Comparison of ENCODE assay signal across 8 cellular contexts in the genomic region with DNA sequence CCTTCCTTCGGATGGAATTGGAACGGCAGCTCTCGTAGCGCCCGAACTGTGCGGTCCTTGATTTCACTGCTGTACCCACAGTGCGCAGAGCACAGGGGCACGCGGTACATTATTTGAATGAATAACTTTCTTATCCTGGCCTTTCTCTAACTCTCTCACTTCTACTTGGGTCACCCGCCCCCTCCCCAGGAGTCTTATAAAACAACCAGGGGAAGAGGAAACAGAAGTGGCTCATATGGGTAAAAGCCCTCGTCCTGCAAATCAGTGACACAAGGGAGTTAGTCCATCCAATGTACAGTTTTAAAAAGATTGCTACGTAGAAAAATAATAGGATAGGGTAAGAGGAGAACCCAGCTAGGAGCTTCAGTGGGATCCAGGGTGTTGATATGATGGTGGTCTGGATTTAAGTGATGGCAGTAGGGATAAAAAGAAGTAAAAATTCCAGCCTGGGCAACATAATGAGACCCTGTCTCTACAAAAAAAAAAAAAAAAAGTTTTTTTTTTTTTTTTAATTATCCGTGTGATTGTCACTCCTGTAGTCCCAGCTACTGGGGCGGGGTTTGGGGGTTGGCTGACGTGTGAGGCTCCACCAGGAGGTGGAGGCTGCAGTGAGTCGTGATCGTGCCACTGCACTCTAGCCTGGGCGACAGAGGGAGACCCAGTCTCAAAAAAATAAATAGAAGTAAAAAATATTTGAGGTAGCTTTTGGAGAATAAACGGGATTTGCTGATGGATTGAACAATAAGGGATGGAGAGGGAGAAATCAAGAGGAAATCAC. TPM values are rescaled to one million over a fixed set of nuclear protein-coding genes. Genes with fewer than 3 reads are reported as not detected.
A peak's percentile ranks its signal among the peaks of the same experiment; 100 is the strongest.
DNase-seq lines count a peak whose midpoint lies in the region; ATAC-seq and TF ChIP-seq lines count a peak whose summit lies in the region.

No MANE protein-coding gene starts in this region.

- POLR2A ChIA-PET in OCI-LY7 (lab: Charles Lee), result no interaction called here

- H3K27ac ChIP-seq in OCI-LY7 (ENCODE audit: low read depth, low read length, poor library complexity, severe bottlenecking), result no peak overlapping the region

- peaks cover 13% of the 10 kb centered on the region for H3K4me1 ChIP-seq in OCI-LY7 (ENCODE audit: insufficient read depth, low read length, poor library complexity, severe bottlenecking)
- peaks cover 11% of the 10 kb centered on the region for H3K4me1 ChIP-seq in skeletal muscle satellite cell (ENCODE audit: control insufficient read depth, insufficient read depth, low read length)

- H3K9me3 ChIP-seq in OCI-LY7 (ENCODE audit: low read length), result no peaks in the 10 kb centered on the region
- no peaks in the 10 kb centered on the region for H3K9me3 ChIP-seq in skeletal muscle satellite cell (replicated peaks; ENCODE audit: low read length)

- CTCF ChIA-PET in OCI-LY7 (lab: Charles Lee; ENCODE audit: unreplicated experiment), result no interaction called here

- intact Hi-C loops in OCI-LY7 (cut with micrococcal nuclease; ENCODE audit: unreplicated experiment), result loop anchor here (2.0 kb wide), 1 partner anchor 341 kb away; a partner anchor contains a TSS
- intact Hi-C loops in left ventricle myocardium superior (cut with micrococcal nuclease), result no loop called here

- DNase-seq in DMS53 treated with DMSO at 0.1 percent for 48 hours (lab: John Stamatoyannopoulos, UW; ENCODE audit: unreplicated experiment), result peak; percentile 54
- DNase-seq in OCI-LY7 (ENCODE audit: low spot score), result peak; percentile 47
- DNase-seq in activated gamma-delta T cell treated with anti-CD3 and anti-CD28 coated beads, Interleukin-2, amount 50 U/mL, for 16 hours (ENCODE audit: low read depth), result peak; percentile 35
- DNase-seq in left ventricle myocardium superior, result peak; percentile 62
- DNase-seq in iPS-NIHi11 (ENCODE audit: low spot score), result no peak

- TF ChIP-seq CTCF in OCI-LY7 (conservative IDR thresholded peaks at IDR 0.05; ENCODE audit: low read length), result peak; percentile 23; the same call in 1 of the 2 replicates

- H3K9ac ChIP-seq in skeletal muscle satellite cell (ENCODE audit: low read depth, low read length), result peak overlapping the region; percentile 31

- H3K79me2 ChIP-seq in OCI-LY7 (ENCODE audit: insufficient read depth, low read depth, low read length), result no peaks in the 10 kb centered on the region

- H3K27me3 ChIP-seq in skeletal muscle satellite cell (ENCODE audit: control insufficient read depth, insufficient read depth, low read length), result peaks cover 7% of the 10 kb centered on the region

- BruUV-seq in OCI-LY7 (replicated peaks; lab: Mats Ljungman, UMichigan), result no TSS peak

- peak overlapping the region; percentile 77 for H2AFZ ChIP-seq in OCI-LY7 (ENCODE audit: low read length)

- peak overlapping the region; percentile 78 for H3K4me3 ChIP-seq in OCI-LY7 (ENCODE audit: low read depth, low read length, poor library complexity, severe bottlenecking)
- H3K4me3 ChIP-seq in skeletal muscle satellite cell (ENCODE audit: low read length), result peak overlapping the region; percentile 95

- H4K20me1 ChIP-seq in OCI-LY7 (ENCODE audit: insufficient read depth, low read length), result no peaks in the 10 kb centered on the region

- H3K4me2 ChIP-seq in OCI-LY7 (ENCODE audit: low read length), result peak overlapping the region; percentile 82
- peak overlapping the region; percentile 97 for H3K4me2 ChIP-seq in skeletal muscle satellite cell (ENCODE audit: low read length)

- no peaks in the 10 kb centered on the region for H3K9me2 ChIP-seq in OCI-LY7 (ENCODE audit: insufficient read depth, low read length)

- H3K36me3 ChIP-seq in OCI-LY7 (ENCODE audit: insufficient read depth, low read length) (no peaks in the 10 kb centered on the region), skeletal muscle satellite cell (ENCODE audit: insufficient read depth, low read length) (no peaks in the 10 kb centered on the region)

- ATAC-seq in HG02798 (IDR thresholded peaks at IDR 0.05; ENCODE audit: poor library complexity, unreplicated experiment) (peak; percentile 28), left ventricle myocardium superior (peak; percentile 72), GM18858 (IDR thresholded peaks at IDR 0.05; ENCODE audit: unreplicated experiment) (no peak)

RNA-seq across cellular contexts. Expression of a gene that starts 7.1 kb away (rescaled TPM):
- 23.3 and 28.1 TPM in 2 replicates for total RNA-seq in OCI-LY7 (2014; rRNA removed; shearing (Covaris generic))
- 25.6 and 33.4 TPM in 2 replicates for total RNA-seq in OCI-LY7 (2022)
- total RNA-seq in left ventricle myocardium superior, result 18.2 TPM
- 18.3 and 26.0 TPM in 2 replicates for total RNA-seq in skeletal muscle satellite cell (2012; rRNA removed)

RNA-seq across cellular contexts. Expression of a gene that starts 42.7 kb away (rescaled TPM):
- total RNA-seq in OCI-LY7 (2014; rRNA removed; shearing (Covaris generic)), result 0.26 and 0.60 TPM in 2 replicates
- total RNA-seq in OCI-LY7 (2022) (0.42 TPM in 1 of 2 replicates, not detected in the other), left ventricle myocardium superior (25.4 TPM)
- 0.25 and 0.66 TPM in 2 replicates for total RNA-seq in skeletal muscle satellite cell (2012; rRNA removed)

Comparison
In these comparisons a context has a peak if more than half of its experiments do, and no peak if none do; other contexts are left out.
1. RNA of a gene that starts 42.7 kb away (total RNA-seq): 25.4 TPM in left ventricle myocardium superior (single experiment); 0.26 to 0.60 TPM in OCI-LY7; every median in the first group is over 10 times any median in the second.